ENCODE assay signal across 8 cellular contexts in genomic region chr2:86440631-86441391, GRCh38. TPM values are rescaled to one million over a fixed set of nuclear protein-coding genes. Genes with fewer than 3 reads are reported as not detected.
DNase-seq lines count a peak whose midpoint lies in the region; ATAC-seq, FAIRE-seq and TF ChIP-seq lines count a peak whose summit lies in the region.

TSS of gene KDM3A (plus strand) at chr2:86441371. CDS start at chr2:86442048, 677 bp downstream.

- no peak for TF ChIP-seq CTCF in choroid plexus epithelial cell (conservative IDR thresholded peaks at IDR 0.05; ENCODE audit: low read depth, low read length)
- TF ChIP-seq CTCF in keratinocyte (optimal IDR thresholded peaks at IDR 0.05 in 1 of 3, IDR thresholded peaks at IDR 0.05 in 1 of 3, conservative IDR thresholded peaks at IDR 0.05 in 1 of 3; ENCODE audit: extremely low read depth in 1 of 3, insufficient read depth in 2 of 3, low read length in 3 of 3), result no peak

- H3K4me3 ChIP-seq in choroid plexus epithelial cell (ENCODE audit: low read depth, low read length), result peak within 1 kb of the TSS; percentile 83
- peak within 1 kb of the TSS; percentile 67 to 76 (median 72) for H3K4me3 ChIP-seq in keratinocyte (ENCODE audit: control insufficient read depth in 2 of 3, extremely low read depth in 1 of 3, insufficient read depth in 2 of 3, low read depth in 1 of 3, low read length in 3 of 3)

- no peaks in the 10 kb centered on the region for H3K9me1 ChIP-seq in keratinocyte (ENCODE audit: control insufficient read depth, extremely low read depth, insufficient read depth, low read length)

- peak; percentile 75 for ATAC-seq in GM19328 (IDR thresholded peaks at IDR 0.05; ENCODE audit: unreplicated experiment)
- ATAC-seq in HG03469 (IDR thresholded peaks at IDR 0.05; ENCODE audit: unreplicated experiment), result peak; percentile 68

- peaks cover 24% of the 10 kb centered on the region for H3K79me2 ChIP-seq in keratinocyte (ENCODE audit: control insufficient read depth, insufficient read depth, low read length)

- H3K9me3 ChIP-seq in keratinocyte (ENCODE audit: control insufficient read depth, low read depth, low read length), result no peaks in the 10 kb centered on the region

- H3K27ac ChIP-seq in keratinocyte (ENCODE audit: control insufficient read depth, insufficient read depth, low read length), result peak within 1 kb of the TSS; percentile 98

- peak within 1 kb of the TSS; percentile 92 for H3K4me2 ChIP-seq in keratinocyte (ENCODE audit: control insufficient read depth, extremely low read depth, insufficient read depth, low read depth, low read length)

- peak; percentile 98 for DNase-seq in Ammon's horn (ENCODE audit: low spot score)
- DNase-seq in NCI-H526 (lab: John Stamatoyannopoulos, UW), result peak; percentile 98 to 99
- peak; percentile 99 for DNase-seq in activated CD4-positive, alpha-beta T cell treated with anti-CD3 and anti-CD28 coated beads for 4 hours
- DNase-seq in choroid plexus epithelial cell (ENCODE audit: low read depth), result peak; percentile 100
- DNase-seq in keratinocyte (ENCODE audit: low read depth, low spot score), result peak; percentile 98
- peak; percentile 97 to 99 (median 99) for DNase-seq in stimulated activated CD4-positive, alpha-beta T cell treated with anti-CD3 and anti-CD28 coated beads, Interleukin-12 subunit alpha, Interleukin-12 subunit beta, amount 100 ng/mL, for 48 hours (ENCODE audit: low read depth in 2 of 3, low spot score in 1 of 3)

- FAIRE-seq in keratinocyte (lab: Jason Lieb, UNC), result peak; percentile 76

- H3K9ac ChIP-seq in keratinocyte (ENCODE audit: control insufficient read depth, extremely low read depth, insufficient read depth, low read length), result peak within 1 kb of the TSS; percentile 79

- dilution Hi-C loops in keratinocyte (cut with MboI; ENCODE audit: extremely low pct_ligation_motif_present, low sequenced_read_pairs), result no loop called here

- peaks cover 0 to 3% of the 10 kb centered on the region in 2 experiments for H3K36me3 ChIP-seq in keratinocyte (ENCODE audit: control insufficient read depth in 2 of 2, extremely low read depth in 1 of 2, insufficient read depth in 2 of 2, low read length in 2 of 2)

- H2AFZ ChIP-seq in keratinocyte (ENCODE audit: control insufficient read depth, low read length), result peak within 1 kb of the TSS; percentile 83

- H3K27me3 ChIP-seq in keratinocyte (ENCODE audit: control insufficient read depth, extremely low read depth, insufficient read depth, low read length), result no peaks in the 10 kb centered on the region

- H4K20me1 ChIP-seq in keratinocyte (ENCODE audit: control insufficient read depth, extremely low read depth, insufficient read depth, low read length), result no peaks in the 10 kb centered on the region

- peaks cover 10% of the 10 kb centered on the region for H3K4me1 ChIP-seq in keratinocyte (ENCODE audit: control insufficient read depth, extremely low read depth, insufficient read depth, low read length)

RNA-seq across cellular contexts. Expression of gene KDM3A, which starts in this region (rescaled TPM):
- polyA plus RNA-seq in keratinocyte, result 16.0 to 32.9 TPM (median 28.6 TPM) in 3 replicates
- 162 TPM for polyA plus RNA-seq in keratinocyte (2011; ENCODE audit: low read depth)
- 8.9 and 18.5 TPM in 2 replicates for polyA plus RNA-seq in keratinocyte (2011; cell fraction: cytosol; rRNA removed)
- polyA plus RNA-seq in keratinocyte (2011; cell fraction: nucleus; rRNA removed), result 52.1 and 64.7 TPM in 2 replicates
- polyA plus RNA-seq in keratinocyte (2012; ENCODE audit: low replicate concordance), result 10.0 and 32.2 TPM in 2 replicates
- 21.0 to 51.0 TPM (median 30.7 TPM) in 3 replicates for polyA minus RNA-seq in keratinocyte
- 17.3 TPM for polyA minus RNA-seq in keratinocyte (2011; cell fraction: cytosol; rRNA and poly(A)+ RNA removed)
- 37.5 and 52.9 TPM in 2 replicates for polyA minus RNA-seq in keratinocyte (2011; cell fraction: nucleus; rRNA and poly(A)+ RNA removed)

Comparison
In these comparisons a context has a peak if more than half of its experiments do, and no peak if none do; other contexts are left out.
1. Peak in every context shown above with its lines: DNase-seq, ATAC-seq, H3K4me3 ChIP-seq and H3K27ac ChIP-seq.